Comparison of ENCODE assay signal across 14 cellular contexts in the genomic region with DNA sequence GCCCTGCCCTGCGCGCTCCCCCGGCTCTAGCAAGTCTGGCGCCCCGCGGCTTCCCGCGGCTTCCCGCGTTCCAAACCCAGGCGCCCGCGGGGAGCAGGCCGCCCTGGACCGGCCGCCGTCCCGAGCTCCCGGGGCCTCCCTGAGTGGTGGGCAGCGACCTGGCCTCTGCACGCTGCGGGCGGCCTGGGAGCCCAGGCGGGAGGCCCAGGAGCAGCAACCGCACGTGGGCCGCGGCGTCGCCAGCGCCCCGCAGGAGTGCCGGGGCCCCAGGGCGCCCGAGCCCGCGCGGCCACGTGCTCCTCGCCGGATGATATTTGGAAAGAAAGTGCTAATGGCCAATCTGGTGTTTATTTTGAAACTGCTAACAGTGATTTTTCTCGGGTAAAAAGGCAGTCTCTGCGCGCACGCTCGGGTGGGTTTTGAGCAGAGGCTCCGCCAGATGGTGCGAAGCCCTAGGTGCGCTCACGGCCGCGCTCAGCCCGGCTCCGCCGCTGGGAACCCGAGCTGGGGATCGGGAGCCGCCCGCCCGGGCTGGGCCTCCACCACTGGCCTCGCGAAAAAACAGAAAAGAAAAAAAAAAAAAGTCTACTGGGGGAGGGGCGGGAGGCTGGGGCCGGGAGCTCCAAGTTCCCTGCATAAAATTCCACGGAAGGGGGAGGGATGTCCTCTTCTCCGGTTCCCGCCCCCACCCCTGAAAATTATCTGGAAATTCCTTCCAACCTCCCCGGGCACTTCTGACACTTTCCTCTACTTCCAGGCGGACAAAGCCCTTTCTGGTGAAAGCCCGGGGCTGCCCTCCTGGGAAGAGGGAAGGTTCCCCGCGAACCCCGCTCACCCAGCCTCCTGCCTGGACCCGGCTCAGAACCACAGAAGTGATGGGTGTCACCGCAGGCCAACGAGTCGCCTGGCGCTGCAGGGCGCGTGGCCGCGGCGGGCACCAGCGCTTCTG. TPM values are rescaled to one million over a fixed set of nuclear protein-coding genes. Genes with fewer than 3 reads are reported as not detected.
DNase-seq lines count a peak whose midpoint lies in the region; ATAC-seq and TF ChIP-seq lines count a peak whose summit lies in the region.
"Had no signal": no experiment of that assay in that cellular context is flagged by ENCODE, and none has a peak within 500 bp of the region (broad histone marks: within the 10 kb centered on the region; RNA-seq: fewer than 3 reads in every experiment).

No MANE protein-coding gene starts in this region.

- peak overlapping the region; percentile 69 for H3K4me3 Mint-ChIP-seq in WTC11
- H3K4me3 Mint-ChIP-seq: activated T-cell treated with anti-CD3 and anti-CD28 coated beads, Interleukin-2, amount 50 U/mL, for 24 hours had no signal

- H3K4me1 ChIP-seq in PC-3 (ENCODE audit: insufficient read depth, low read length): no peaks in the 10 kb centered on the region

- no peaks in the 10 kb centered on the region for H3K36me3 Mint-ChIP-seq in WTC11

- CTCF ChIA-PET in WTC11 (lab: Charles Lee): interaction anchor here (0.6 to 2.7 kb wide), 6 partner anchors 9 to 168 kb away, joined by 3 to 6 read pairs (median 4); no protein-coding TSS in a partner anchor
- CTCF ChIA-PET in PC-3 (lab: Charles Lee): no interaction called here

- H3K9me3 Mint-ChIP-seq in WTC11: no peaks in the 10 kb centered on the region
- H3K9me3 Mint-ChIP-seq: activated T-cell treated with anti-CD3 and anti-CD28 coated beads, Interleukin-2, amount 50 U/mL, for 24 hours had no signal

- H3F3A ChIP-seq in PC-3 (ENCODE audit: low read length, unreplicated experiment): no peaks in the 10 kb centered on the region

- no peaks in the 10 kb centered on the region for H4K20me1 ChIP-seq in PC-3 (ENCODE audit: low read length)

- ATAC-seq in WTC11: no peak
- ATAC-seq in PC-3: no peak
- no peak for ATAC-seq in GM21717 (IDR thresholded peaks at IDR 0.05; ENCODE audit: unreplicated experiment)

- H3K79me2 ChIP-seq in PC-3 (ENCODE audit: low read length): no peaks in the 10 kb centered on the region

- H3K27ac Mint-ChIP-seq in WTC11: no peak overlapping the region
- H3K27ac Mint-ChIP-seq: activated T-cell treated with anti-CD3 and anti-CD28 coated beads, Interleukin-2, amount 50 U/mL, for 24 hours had no signal

- peaks cover 86% of the 10 kb centered on the region for H3K27me3 Mint-ChIP-seq in WTC11 (ENCODE audit: low read depth)

- peak overlapping the region in 12 of 21 experiments; percentile 5 to 81 (median 30) for H3K27ac ChIP-seq in skin epidermis
- H3K27ac ChIP-seq in PC-3 (ENCODE audit: low read length): no peak overlapping the region
- H3K27ac ChIP-seq: colonic mucosa had no signal

- H3K27me3 ChIP-seq in PC-3 (ENCODE audit: low read length): peaks cover 76% of the 10 kb centered on the region

- peaks cover 64% of the 10 kb centered on the region for H3K4me1 Mint-ChIP-seq in WTC11

- DNase-seq in NCI-H1417 (lab: John Stamatoyannopoulos, UW) (peak in 2 of 3 experiments; percentile 58 to 72), NCI-H1417 treated with DMSO at 0.1 percent for 48 hours (lab: John Stamatoyannopoulos, UW) (no peak), WTC11 (ENCODE audit: low spot score) (no peak), islet precursor cell (peak; percentile 45), PC-3 (no peak), ureter (ENCODE audit: low spot score) (no peak)
- DNase-seq: 8988T, colonic mucosa, KBM-7, NCI-H510A treated with DMSO at 0.1 percent for 48 hours, substantia nigra had no signal

- TF ChIP-seq CTCF in WTC11 (IDR thresholded peaks at IDR 0.05) (no peak), PC-3 (conservative IDR thresholded peaks at IDR 0.05; ENCODE audit: low read depth, low read length) (no peak)

- H3K9me3 ChIP-seq in PC-3 (ENCODE audit: low read length): no peaks in the 10 kb centered on the region
- H3K9me3 ChIP-seq: colonic mucosa had no signal

- POLR2A ChIA-PET in WTC11 (lab: Charles Lee) (interaction anchor here (0.9 kb wide), 1 partner anchor 10 kb away, joined by 3 read pairs; no protein-coding TSS in a partner anchor), PC-3 (lab: Charles Lee; ENCODE audit: unreplicated experiment) (no interaction called here)

- H3K4me3 ChIP-seq in skin epidermis: peak overlapping the region; percentile 3 to 19 (median 13)
- no peak overlapping the region for H3K4me3 ChIP-seq in PC-3 (ENCODE audit: low read length)
- H3K4me3 ChIP-seq: colonic mucosa had no signal

- no peak overlapping the region for H3K4me2 ChIP-seq in PC-3 (ENCODE audit: low read length)

- no peak overlapping the region for H2AFZ ChIP-seq in PC-3 (ENCODE audit: low read length)

- no peaks in the 10 kb centered on the region for H3K36me3 ChIP-seq in PC-3 (ENCODE audit: low read depth, low read length)
- H3K36me3 ChIP-seq: colonic mucosa had no signal

- no TSS peak for BruUV-seq in PC-3 (replicated peaks; lab: Mats Ljungman, UMichigan)

- intact Hi-C loops in PC-3 (cut with micrococcal nuclease): loop anchor here (10.0 kb wide), 1 partner anchor 145 kb away; no protein-coding TSS in a partner anchor

- H3K9me2 ChIP-seq in PC-3 (replicated peaks; ENCODE audit: low read length): no peaks in the 10 kb centered on the region

- H3K9ac ChIP-seq in PC-3 (ENCODE audit: low read length): no peak overlapping the region

TF ChIP-seq in WTC11, 78 proteins besides CTCF, POLR2A, EP300 and RAD21:
- TF ChIP-seq GTF2I (CRISPR knock-in tag; conservative IDR thresholded peaks at IDR 0.05) (no peak), TEAD1 (CRISPR knock-in tag; IDR thresholded peaks at IDR 0.05) (no peak), FOXJ3 (CRISPR knock-in tag; IDR thresholded peaks at IDR 0.05; ENCODE audit: borderline replicate concordance) (no peak), OVOL2 (CRISPR knock-in tag; IDR thresholded peaks at IDR 0.05; ENCODE audit: borderline replicate concordance) (no peak), GRHL2 (CRISPR knock-in tag; IDR thresholded peaks at IDR 0.05; ENCODE audit: insufficient replicate concordance, severe bottlenecking) (no peak), CREM (CRISPR knock-in tag; IDR thresholded peaks at IDR 0.05) (no peak), SMAD4 (CRISPR knock-in tag; IDR thresholded peaks at IDR 0.05) (no peak), MXD4 (CRISPR knock-in tag; IDR thresholded peaks at IDR 0.05; ENCODE audit: borderline replicate concordance) (no peak), ZNF423 (CRISPR knock-in tag; IDR thresholded peaks at IDR 0.05) (peak; percentile 67; the same call in 1 of the 2 replicates), IRF2 (CRISPR knock-in tag; IDR thresholded peaks at IDR 0.05; ENCODE audit: borderline replicate concordance, low read depth) (no peak), JAZF1 (CRISPR knock-in tag; IDR thresholded peaks at IDR 0.05) (no peak), ZNF512 (CRISPR knock-in tag; IDR thresholded peaks at IDR 0.05; ENCODE audit: borderline replicate concordance) (no peak), ATF6 (CRISPR knock-in tag; IDR thresholded peaks at IDR 0.05) (no peak)
- TF ChIP-seq, protein P1, sequence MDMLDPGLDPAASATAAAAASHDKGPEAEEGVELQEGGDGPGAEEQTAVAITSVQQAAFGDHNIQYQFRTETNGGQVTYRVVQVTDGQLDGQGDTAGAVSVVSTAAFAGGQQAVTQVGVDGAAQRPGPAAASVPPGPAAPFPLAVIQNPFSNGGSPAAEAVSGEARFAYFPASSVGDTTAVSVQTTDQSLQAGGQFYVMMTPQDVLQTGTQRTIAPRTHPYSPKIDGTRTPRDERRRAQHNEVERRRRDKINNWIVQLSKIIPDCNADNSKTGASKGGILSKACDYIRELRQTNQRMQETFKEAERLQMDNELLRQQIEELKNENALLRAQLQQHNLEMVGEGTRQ (CRISPR knock-in tag; IDR thresholded peaks at IDR 0.05): peak; percentile 31; the same call in 1 of the 2 replicates
- TF ChIP-seq, protein P2, sequence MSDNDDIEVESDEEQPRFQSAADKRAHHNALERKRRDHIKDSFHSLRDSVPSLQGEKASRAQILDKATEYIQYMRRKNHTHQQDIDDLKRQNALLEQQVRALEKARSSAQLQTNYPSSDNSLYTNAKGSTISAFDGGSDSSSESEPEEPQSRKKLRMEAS (CRISPR knock-in tag; IDR thresholded peaks at IDR 0.05): no peak

RNA-seq across cellular contexts. Expression of gene EBF3, which starts 4.3 kb away (rescaled TPM):
- total RNA-seq in WTC11 (2021) (1.1 to 1.2 TPM (median 1.1 TPM) in 3 replicates), PC-3 (2014; rRNA removed) (not detected in 2 replicates), ureter (5.5 TPM)

Comparison
In these comparisons a context has a peak if more than half of its experiments do, and no peak if none do; other contexts are left out.
1. DNase-seq: peak in NCI-H1417 (2 of 3) and islet precursor cell (single experiment); none in NCI-H1417 treated with DMSO at 0.1 percent for 48 hours (single experiment), WTC11 (single experiment), PC-3 (single experiment) and ureter (single experiment).